ENCODE assay signal across 2 cellular contexts in genomic region chr19:3282564-3282963, GRCh38.
TF ChIP-seq lines count a peak whose summit lies in the region.

No MANE protein-coding gene starts in this region.

TF ChIP-seq in HEK293, 187 proteins besides CTCF, POLR2A, EP300 and RAD21 (continued from another document):
- no peak for TF ChIP-seq PRDM4 (tag by site-specific recombination; IDR thresholded peaks at IDR 0.05)
- no peak for TF ChIP-seq ZNF221 (tag by site-specific recombination; IDR thresholded peaks at IDR 0.05; ENCODE audit: borderline replicate concordance)
- no peak for TF ChIP-seq TCF7L2 (IDR thresholded peaks at IDR 0.05; ENCODE audit: borderline replicate concordance, low read depth, low read length)

TF ChIP-seq in K562, 482 proteins besides CTCF, POLR2A, EP300 and RAD21 (continued from another document):
- peak; percentile 50; the same call in 1 of the 2 replicates for TF ChIP-seq HDAC2 (IDR thresholded peaks at IDR 0.05)
- peak; percentile 26 for TF ChIP-seq CHD4 (IDR thresholded peaks at IDR 0.05; ENCODE audit: insufficient read depth, insufficient replicate concordance, low read depth, low read length, poor library complexity, severe bottlenecking)
- TF ChIP-seq KDM1A (IDR thresholded peaks at IDR 0.05) = peak; percentile 67 to 73; a peak in 3 of 4 replicates
TF ChIP-seq in K562: peak in this region for 9.
